8 cellular contexts compared by ENCODE assay signal in genomic region chr19:57559404-57560025, GRCh38. TPM values are rescaled to one million over a fixed set of nuclear protein-coding genes. Genes with fewer than 3 reads are reported as not detected.
DNase-seq lines count a peak whose midpoint lies in the region; ATAC-seq and TF ChIP-seq lines count a peak whose summit lies in the region.

Gene ZNF550, minus strand, starts transcription at chr19:57559863. Its CDS starts 181 bp downstream, at chr19:57559682.

- intact Hi-C loops in activated T-helper 2 cell treated with anti-CD3 and anti-CD28 coated beads, Interferon-gamma antibody, Interleukin-2, Interleukin-4, amounts not matched to agents 10 μg/mL and 5 μg/mL and 100 μg/mL, durations not matched to agents 14 hours and 24 hours and 36 hours (cut with micrococcal nuclease) = loop anchor here (1.0 kb wide), 3 partner anchors 19 to 40 kb away; partner anchors contain the start of genes ZNF416, ZNF530 and ZNF549

- H3K4me3 ChIP-seq in Karpas-422 (ENCODE audit: low read length) = peak within 1 kb of the TSS; percentile 73
- peak within 1 kb of the TSS; percentile 96 for H3K4me3 ChIP-seq in fibroblast of pulmonary artery (replicated peaks; ENCODE audit: low read depth, low read length)

- H2AFZ ChIP-seq in Karpas-422 (ENCODE audit: low read length) = peak within 1 kb of the TSS; percentile 42; the same call in 1 of the 2 replicates

- peaks cover 18% of the 10 kb centered on the region for H3K4me1 Mint-ChIP-seq in activated T-helper 2 cell treated with anti-CD3 and anti-CD28 coated beads, Interferon-gamma antibody, Interleukin-2, Interleukin-4, amounts not matched to agents 10 μg/mL and 5 μg/mL and 100 μg/mL, durations not matched to agents 14 hours and 24 hours and 36 hours (ENCODE audit: low read depth)
- H3K4me1 Mint-ChIP-seq in natural killer cell treated with Interleukin-12 subunit alpha and Interleukin-12 subunit beta and Interleukin-15 and Interleukin-18, amount 100 ng/mL, for 72 hours (ENCODE audit: low read depth in 2 of 2) = peaks cover 24 to 31% of the 10 kb centered on the region in 2 donors

- H3K9me2 ChIP-seq in Karpas-422 (replicated peaks; ENCODE audit: insufficient read depth, low read length) = no peaks in the 10 kb centered on the region

- no peaks in the 10 kb centered on the region for H3K27me3 ChIP-seq in Karpas-422 (ENCODE audit: low read length)

- DNase-seq in DMS79 treated with DMSO at 0.1 percent for 48 hours (lab: John Stamatoyannopoulos, UW) (peak; percentile 78), Karpas-422 (peak; percentile 89), RPMI8226 (peak; percentile 91), fibroblast of pulmonary artery (ENCODE audit: low read depth) (peak; percentile 92)
- DNase-seq in activated T-helper 2 cell treated with anti-CD3 and anti-CD28 coated beads, Interferon-gamma antibody, Interleukin-2, Interleukin-4, amounts not matched to agents 10 μg/mL and 5 μg/mL and 100 μg/mL, durations not matched to agents 14 hours and 24 hours and 36 hours (ENCODE audit: low spot score) = peak; percentile 82
- DNase-seq in natural killer cell treated with Interleukin-12 subunit alpha and Interleukin-12 subunit beta and Interleukin-15 and Interleukin-18, amount 100 ng/mL, for 72 hours (ENCODE audit: low spot score) = peak; percentile 87
- peak; percentile 71 to 84 (median 78) for DNase-seq in stimulated activated naive CD4-positive, alpha-beta T cell (lab: John Stamatoyannopoulos, UW)

- H3K36me3 ChIP-seq in Karpas-422 (ENCODE audit: insufficient read depth, low read length) = peaks cover 23% of the 10 kb centered on the region

- peaks cover 67% of the 10 kb centered on the region for H3K9me3 ChIP-seq in Karpas-422 (ENCODE audit: low read length)

- H3K9me3 Mint-ChIP-seq in activated T-helper 2 cell treated with anti-CD3 and anti-CD28 coated beads, Interferon-gamma antibody, Interleukin-2, Interleukin-4, amounts not matched to agents 10 μg/mL and 5 μg/mL and 100 μg/mL, durations not matched to agents 14 hours and 24 hours and 36 hours = peaks cover 61% of the 10 kb centered on the region
- H3K9me3 Mint-ChIP-seq in natural killer cell treated with Interleukin-12 subunit alpha and Interleukin-12 subunit beta and Interleukin-15 and Interleukin-18, amount 100 ng/mL, for 72 hours = peaks cover 12% of the 10 kb centered on the region

- no peaks in the 10 kb centered on the region for H3K27me3 Mint-ChIP-seq in activated T-helper 2 cell treated with anti-CD3 and anti-CD28 coated beads, Interferon-gamma antibody, Interleukin-2, Interleukin-4, amounts not matched to agents 10 μg/mL and 5 μg/mL and 100 μg/mL, durations not matched to agents 14 hours and 24 hours and 36 hours (ENCODE audit: low read depth)
- H3K27me3 Mint-ChIP-seq in natural killer cell treated with Interleukin-12 subunit alpha and Interleukin-12 subunit beta and Interleukin-15 and Interleukin-18, amount 100 ng/mL, for 72 hours = peaks cover 0 to 8% of the 10 kb centered on the region in 2 donors

- ATAC-seq in GM21786 (IDR thresholded peaks at IDR 0.05; ENCODE audit: unreplicated experiment) = peak; percentile 98
- ATAC-seq in natural killer cell treated with Interleukin-12 subunit alpha and Interleukin-12 subunit beta and Interleukin-15 and Interleukin-18, amount 100 ng/mL, for 72 hours = peak; percentile 98 to 100

- H4K20me1 ChIP-seq in Karpas-422 (ENCODE audit: insufficient read depth, low read depth, low read length) = no peaks in the 10 kb centered on the region

- no peak for TF ChIP-seq CTCF in fibroblast of pulmonary artery (IDR thresholded peaks at IDR 0.05; ENCODE audit: low read length, missing control alignments)

- H3K36me3 Mint-ChIP-seq in activated T-helper 2 cell treated with anti-CD3 and anti-CD28 coated beads, Interferon-gamma antibody, Interleukin-2, Interleukin-4, amounts not matched to agents 10 μg/mL and 5 μg/mL and 100 μg/mL, durations not matched to agents 14 hours and 24 hours and 36 hours (ENCODE audit: low read depth) = peaks cover 38% of the 10 kb centered on the region
- H3K36me3 Mint-ChIP-seq in natural killer cell treated with Interleukin-12 subunit alpha and Interleukin-12 subunit beta and Interleukin-15 and Interleukin-18, amount 100 ng/mL, for 72 hours = peaks cover 51% of the 10 kb centered on the region

- peak within 1 kb of the TSS; percentile 77 for H3K9ac ChIP-seq in Karpas-422 (ENCODE audit: low read length)

- H3K27ac Mint-ChIP-seq in activated T-helper 2 cell treated with anti-CD3 and anti-CD28 coated beads, Interferon-gamma antibody, Interleukin-2, Interleukin-4, amounts not matched to agents 10 μg/mL and 5 μg/mL and 100 μg/mL, durations not matched to agents 14 hours and 24 hours and 36 hours = peak within 1 kb of the TSS; percentile 76
- peak within 1 kb of the TSS; percentile 72 to 87 for H3K27ac Mint-ChIP-seq in natural killer cell treated with Interleukin-12 subunit alpha and Interleukin-12 subunit beta and Interleukin-15 and Interleukin-18, amount 100 ng/mL, for 72 hours

- H3K4me3 Mint-ChIP-seq in activated T-helper 2 cell treated with anti-CD3 and anti-CD28 coated beads, Interferon-gamma antibody, Interleukin-2, Interleukin-4, amounts not matched to agents 10 μg/mL and 5 μg/mL and 100 μg/mL, durations not matched to agents 14 hours and 24 hours and 36 hours (ENCODE audit: low read depth) = peak within 1 kb of the TSS; percentile 88
- H3K4me3 Mint-ChIP-seq in natural killer cell treated with Interleukin-12 subunit alpha and Interleukin-12 subunit beta and Interleukin-15 and Interleukin-18, amount 100 ng/mL, for 72 hours = peak within 1 kb of the TSS; percentile 99

- peak within 1 kb of the TSS; percentile 61 for H3K4me2 ChIP-seq in Karpas-422 (ENCODE audit: low read depth, low read length, poor library complexity, severe bottlenecking)

- peaks cover 19% of the 10 kb centered on the region for H3K79me2 ChIP-seq in Karpas-422 (ENCODE audit: low read length)

- H3K27ac ChIP-seq in Karpas-422 (ENCODE audit: low read length) = no peak within 1 kb of the TSS

- H3K4me1 ChIP-seq in Karpas-422 (ENCODE audit: low read length) = no peaks in the 10 kb centered on the region

RNA-seq across cellular contexts. Expression of gene ZNF550, which starts in this region (rescaled TPM):
- 5.5 and 5.7 TPM in 2 replicates for total RNA-seq in Karpas-422 (2014; rRNA removed; shearing (Covaris generic); ENCODE audit: low replicate concordance)
- 6.9 and 7.7 TPM in 2 replicates for total RNA-seq in activated T-helper 2 cell treated with anti-CD3 and anti-CD28 coated beads, Interferon-gamma antibody, Interleukin-2, Interleukin-4, amounts not matched to agents 10 μg/mL and 5 μg/mL and 100 μg/mL, durations not matched to agents 14 hours and 24 hours and 36 hours
- 1 to 10 TPM; 7.8 to 8.8 TPM for total RNA-seq in natural killer cell treated with Interleukin-12 subunit alpha and Interleukin-12 subunit beta and Interleukin-15 and Interleukin-18, amount 100 ng/mL, for 72 hours
